ENCODE assay signal across 9 cellular contexts in the genomic region with DNA sequence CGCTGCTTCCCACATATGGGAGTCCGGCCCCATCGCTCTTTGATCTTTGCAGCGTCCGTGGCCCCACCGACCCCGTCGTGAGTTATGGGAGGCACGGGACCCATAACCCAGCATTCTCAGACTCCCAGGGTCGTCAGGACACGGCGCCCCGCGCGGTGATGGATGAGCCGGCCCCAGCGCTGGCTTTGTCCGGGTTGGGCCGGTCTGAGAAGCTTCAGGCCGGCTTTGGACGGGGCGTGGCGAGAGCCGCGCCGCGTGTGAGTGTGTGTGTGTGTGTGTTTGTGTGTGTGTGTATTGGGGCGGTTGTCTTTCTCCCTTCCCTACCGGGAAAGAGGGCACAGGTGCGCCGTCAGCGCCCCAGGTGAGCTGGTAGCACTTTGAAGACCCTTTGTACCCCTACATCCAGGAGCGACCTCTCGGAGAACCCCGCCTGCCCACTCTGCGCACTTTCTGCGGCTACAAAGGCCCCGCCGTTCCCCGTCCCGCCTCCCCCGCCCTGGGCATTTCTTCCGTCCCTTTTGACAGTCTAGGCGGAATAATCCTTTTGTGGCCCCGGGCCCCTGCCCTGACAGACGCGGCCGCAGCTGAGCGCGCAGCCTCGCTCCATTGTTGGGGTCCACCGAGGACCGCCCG. TPM values are rescaled to one million over a fixed set of nuclear protein-coding genes. Genes with fewer than 3 reads are reported as not detected.
DNase-seq lines count a peak whose midpoint lies in the region; TF ChIP-seq lines count a peak whose summit lies in the region.
"Had no signal": no experiment of that assay in that cellular context is flagged by ENCODE, and none has a peak within 500 bp of the region (broad histone marks: within the 10 kb centered on the region; RNA-seq: fewer than 3 reads in every experiment).

No MANE protein-coding gene starts in this region.

- no peaks in the 10 kb centered on the region for H3K36me3 ChIP-seq in ES-I3 (ENCODE audit: insufficient read depth, low read length)
- no peaks in the 10 kb centered on the region for H3K36me3 ChIP-seq in trophoblast cell (ENCODE audit: control insufficient read depth in 1 of 2, insufficient read depth in 2 of 2, low read length in 2 of 2)

- H3K4me3 Mint-ChIP-seq in activated T-helper 2 cell treated with anti-CD3 and anti-CD28 coated beads, Interferon-gamma antibody, Interleukin-2, Interleukin-4, amounts not matched to agents 10 μg/mL and 5 μg/mL and 100 μg/mL, durations not matched to agents 14 hours and 24 hours and 36 hours (ENCODE audit: low read depth), result no peak overlapping the region
- H3K4me3 Mint-ChIP-seq: T-helper 1 cell treated with Interleukin-12 subunit alpha and Interleukin-12 subunit beta and Interleukin-4 antibody, amounts not matched to agents 30 μg/mL and 1 μg/mL, for 36 hours had no signal

- H4K91ac ChIP-seq in trophoblast cell (ENCODE audit: low read depth, low read length), result peak overlapping the region; percentile 84

- H3K4me1 Mint-ChIP-seq in activated T-helper 2 cell treated with anti-CD3 and anti-CD28 coated beads, Interferon-gamma antibody, Interleukin-2, Interleukin-4, amounts not matched to agents 10 μg/mL and 5 μg/mL and 100 μg/mL, durations not matched to agents 14 hours and 24 hours and 36 hours (ENCODE audit: low read depth), result peaks cover 13% of the 10 kb centered on the region

- H3K14ac ChIP-seq in trophoblast cell (ENCODE audit: low read length), result peak overlapping the region; percentile 39

- peaks cover 31% of the 10 kb centered on the region for H3K27me3 ChIP-seq in trophoblast cell (ENCODE audit: insufficient read depth, low read length)

- H3K79me1 ChIP-seq in trophoblast cell (ENCODE audit: low read length), result peaks cover 4% of the 10 kb centered on the region

- peak overlapping the region; percentile 59 for H3K4ac ChIP-seq in trophoblast cell (ENCODE audit: low read depth, low read length)

- peak overlapping the region; percentile 94 for H3K4me2 ChIP-seq in trophoblast cell (ENCODE audit: low read length)

- no CpG with 5 or more reads among the region's 54 CpGs for WGBS in trophoblast cell (ENCODE audit: extremely low coverage, insufficient coverage, insufficient read length)

- no peak for TF ChIP-seq CTCF in epithelial cell of esophagus (IDR thresholded peaks at IDR 0.05; ENCODE audit: insufficient read depth, low read depth, low read length, missing control alignments)

- no peak overlapping the region for H3K27ac ChIP-seq in trophoblast cell (ENCODE audit: low read depth, low read length)

- DNase-seq in NCI-H510A (lab: John Stamatoyannopoulos, UW) (peak; percentile 75), epithelial cell of esophagus (ENCODE audit: low read depth) (no peak), trophoblast cell (peak in 1 of 2 donors; percentile 12), T1000 (lab: John Stamatoyannopoulos, UW) (no peak), NCI-H2196 (lab: John Stamatoyannopoulos, UW; ENCODE audit: unreplicated experiment) (no peak)
- DNase-seq in central memory CD4-positive, alpha-beta T cell, result no peak
- DNase-seq in activated T-helper 2 cell treated with anti-CD3 and anti-CD28 coated beads, Interferon-gamma antibody, Interleukin-2, Interleukin-4, amounts not matched to agents 10 μg/mL and 5 μg/mL and 100 μg/mL, durations not matched to agents 14 hours and 24 hours and 36 hours (ENCODE audit: low spot score), result no peak

- H3K23ac ChIP-seq in trophoblast cell (ENCODE audit: low read length), result no peak overlapping the region

- peak overlapping the region; percentile 90 for H2AFZ ChIP-seq in trophoblast cell (ENCODE audit: insufficient read depth, low read length, poor library complexity)

- H3K27me3 Mint-ChIP-seq in activated T-helper 2 cell treated with anti-CD3 and anti-CD28 coated beads, Interferon-gamma antibody, Interleukin-2, Interleukin-4, amounts not matched to agents 10 μg/mL and 5 μg/mL and 100 μg/mL, durations not matched to agents 14 hours and 24 hours and 36 hours (ENCODE audit: low read depth), result peaks cover 52% of the 10 kb centered on the region

- peak overlapping the region; percentile 85 for H4K8ac ChIP-seq in trophoblast cell (ENCODE audit: low read depth, low read length)

- no peak overlapping the region for H2BK120ac ChIP-seq in trophoblast cell (ENCODE audit: insufficient read depth, low read length, poor library complexity)

- H3K4me3 ChIP-seq in epithelial cell of esophagus (ENCODE audit: low read length) (peak overlapping the region; percentile 21), trophoblast cell (ENCODE audit: low read depth, low read length) (peak overlapping the region; percentile 84)

- no peaks in the 10 kb centered on the region for H3K9me3 Mint-ChIP-seq in activated T-helper 2 cell treated with anti-CD3 and anti-CD28 coated beads, Interferon-gamma antibody, Interleukin-2, Interleukin-4, amounts not matched to agents 10 μg/mL and 5 μg/mL and 100 μg/mL, durations not matched to agents 14 hours and 24 hours and 36 hours
- H3K9me3 Mint-ChIP-seq: T-helper 1 cell treated with Interleukin-12 subunit alpha and Interleukin-12 subunit beta and Interleukin-4 antibody, amounts not matched to agents 30 μg/mL and 1 μg/mL, for 36 hours had no signal

- peak overlapping the region; percentile 76 for H4K12ac ChIP-seq in trophoblast cell (ENCODE audit: low read depth, low read length)

- peak overlapping the region; percentile 72 for H3K18ac ChIP-seq in trophoblast cell (ENCODE audit: low read length)

- intact Hi-C loops in activated T-helper 2 cell treated with anti-CD3 and anti-CD28 coated beads, Interferon-gamma antibody, Interleukin-2, Interleukin-4, amounts not matched to agents 10 μg/mL and 5 μg/mL and 100 μg/mL, durations not matched to agents 14 hours and 24 hours and 36 hours (cut with micrococcal nuclease), result no loop called here

- no peak overlapping the region for H2BK12ac ChIP-seq in trophoblast cell (ENCODE audit: low read length)

- H3K4me1 ChIP-seq in ES-I3 (ENCODE audit: insufficient read depth, low read length) (peaks cover 23% of the 10 kb centered on the region), trophoblast cell (ENCODE audit: control insufficient read depth in 1 of 2, insufficient read depth in 2 of 2, low read length in 2 of 2) (peaks cover 3 to 9% of the 10 kb centered on the region in 2 experiments)

- peaks cover 3% of the 10 kb centered on the region for H3K79me2 ChIP-seq in trophoblast cell (ENCODE audit: control insufficient read depth, insufficient read depth, low read length, poor library complexity)

- H3K9ac ChIP-seq in ES-I3 (ENCODE audit: low read depth, low read length), result peak overlapping the region; percentile 63
- peak overlapping the region; percentile 87 for H3K9ac ChIP-seq in trophoblast cell (ENCODE audit: low read length)

- no peak overlapping the region for H2BK5ac ChIP-seq in trophoblast cell (ENCODE audit: low read depth, low read length, poor library complexity)

- H3K9me3 ChIP-seq in ES-I3 (ENCODE audit: control insufficient read depth, insufficient read depth, low read length) (no peaks in the 10 kb centered on the region), trophoblast cell (ENCODE audit: insufficient read depth, low read depth, low read length) (no peaks in the 10 kb centered on the region)

- H2AK5ac ChIP-seq in trophoblast cell (ENCODE audit: low read length), result no peak overlapping the region

- H3K36me3 Mint-ChIP-seq in activated T-helper 2 cell treated with anti-CD3 and anti-CD28 coated beads, Interferon-gamma antibody, Interleukin-2, Interleukin-4, amounts not matched to agents 10 μg/mL and 5 μg/mL and 100 μg/mL, durations not matched to agents 14 hours and 24 hours and 36 hours (ENCODE audit: low read depth), result no peaks in the 10 kb centered on the region

- H3K27ac Mint-ChIP-seq in activated T-helper 2 cell treated with anti-CD3 and anti-CD28 coated beads, Interferon-gamma antibody, Interleukin-2, Interleukin-4, amounts not matched to agents 10 μg/mL and 5 μg/mL and 100 μg/mL, durations not matched to agents 14 hours and 24 hours and 36 hours, result no peak overlapping the region
- H3K27ac Mint-ChIP-seq: T-helper 1 cell treated with Interleukin-12 subunit alpha and Interleukin-12 subunit beta and Interleukin-4 antibody, amounts not matched to agents 30 μg/mL and 1 μg/mL, for 36 hours had no signal

RNA-seq across cellular contexts. Expression of a gene that starts 0.7 kb away (rescaled TPM):
- polyA plus RNA-seq in trophoblast cell (2013), result 0.85 and 0.89 TPM in 2 replicates
- total RNA-seq in activated T-helper 2 cell treated with anti-CD3 and anti-CD28 coated beads, Interferon-gamma antibody, Interleukin-2, Interleukin-4, amounts not matched to agents 10 μg/mL and 5 μg/mL and 100 μg/mL, durations not matched to agents 14 hours and 24 hours and 36 hours, result 0.07 TPM in 2 replicates

RNA-seq across cellular contexts. Expression of a gene that starts 9.8 kb away (rescaled TPM):
- 33.2 and 36.9 TPM in 2 replicates for polyA plus RNA-seq in trophoblast cell (2013)
- 77.1 and 78.0 TPM in 2 replicates for total RNA-seq in activated T-helper 2 cell treated with anti-CD3 and anti-CD28 coated beads, Interferon-gamma antibody, Interleukin-2, Interleukin-4, amounts not matched to agents 10 μg/mL and 5 μg/mL and 100 μg/mL, durations not matched to agents 14 hours and 24 hours and 36 hours

RNA-seq across cellular contexts. Expression of a gene that starts 26.8 kb away (rescaled TPM):
- 1.7 and 2.1 TPM in 2 replicates for polyA plus RNA-seq in trophoblast cell (2013)
- total RNA-seq in activated T-helper 2 cell treated with anti-CD3 and anti-CD28 coated beads, Interferon-gamma antibody, Interleukin-2, Interleukin-4, amounts not matched to agents 10 μg/mL and 5 μg/mL and 100 μg/mL, durations not matched to agents 14 hours and 24 hours and 36 hours, result 13.5 and 13.8 TPM in 2 replicates

RNA-seq across cellular contexts. Expression of a gene that starts 36.1 kb away (rescaled TPM):
- polyA plus RNA-seq in trophoblast cell (2013), result 12.1 and 12.9 TPM in 2 replicates
- total RNA-seq in activated T-helper 2 cell treated with anti-CD3 and anti-CD28 coated beads, Interferon-gamma antibody, Interleukin-2, Interleukin-4, amounts not matched to agents 10 μg/mL and 5 μg/mL and 100 μg/mL, durations not matched to agents 14 hours and 24 hours and 36 hours, result 18.2 and 19.8 TPM in 2 replicates

RNA-seq across cellular contexts. Expression of a gene that starts 36.6 kb away (rescaled TPM):
- polyA plus RNA-seq in trophoblast cell (2013), result 35.7 and 37.3 TPM in 2 replicates
- 0.41 and 0.48 TPM in 2 replicates for total RNA-seq in activated T-helper 2 cell treated with anti-CD3 and anti-CD28 coated beads, Interferon-gamma antibody, Interleukin-2, Interleukin-4, amounts not matched to agents 10 μg/mL and 5 μg/mL and 100 μg/mL, durations not matched to agents 14 hours and 24 hours and 36 hours
